8 cellular contexts compared by ENCODE assay signal in the genomic region with DNA sequence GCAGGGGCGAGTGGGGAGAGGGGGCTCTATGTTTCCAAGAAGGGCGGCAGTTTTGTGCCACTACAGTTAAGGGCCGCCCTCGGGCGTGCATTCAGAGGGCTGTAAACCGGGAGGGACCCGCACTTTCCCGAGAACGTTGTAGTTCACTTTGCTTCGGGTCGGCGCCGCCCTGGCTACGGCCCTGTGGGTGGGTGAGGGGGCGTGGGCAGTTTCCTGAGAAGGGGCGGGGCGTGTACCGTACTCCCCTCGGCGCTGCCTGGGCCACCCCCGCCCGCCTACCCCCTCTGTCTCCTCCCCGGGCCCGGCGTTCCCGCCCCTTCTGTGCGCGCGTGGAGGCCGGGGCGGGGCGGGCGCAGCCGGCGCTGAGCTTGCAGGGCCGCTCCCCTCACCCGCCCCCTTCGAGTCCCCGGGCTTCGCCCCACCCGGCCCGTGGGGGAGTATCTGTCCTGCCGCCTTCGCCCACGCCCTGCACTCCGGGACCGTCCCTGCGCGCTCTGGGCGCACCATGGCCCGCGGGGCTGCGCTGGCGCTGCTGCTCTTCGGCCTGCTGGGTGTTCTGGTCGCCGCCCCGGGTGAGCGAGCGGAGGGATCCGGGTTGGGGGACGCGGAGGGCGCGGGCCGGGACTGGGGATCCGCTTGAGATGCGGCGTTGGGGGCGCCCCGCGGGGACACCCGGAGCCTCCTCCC. TPM values are rescaled to one million over a fixed set of nuclear protein-coding genes. Genes with fewer than 3 reads are reported as not detected.
DNase-seq lines count a peak whose midpoint lies in the region; ATAC-seq, FAIRE-seq and TF ChIP-seq lines count a peak whose summit lies in the region.

A gene with protein sequence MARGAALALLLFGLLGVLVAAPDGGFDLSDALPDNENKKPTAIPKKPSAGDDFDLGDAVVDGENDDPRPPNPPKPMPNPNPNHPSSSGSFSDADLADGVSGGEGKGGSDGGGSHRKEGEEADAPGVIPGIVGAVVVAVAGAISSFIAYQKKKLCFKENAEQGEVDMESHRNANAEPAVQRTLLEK (plus strand): TSS at position 440 of the 687 bp plus-strand sequence. CDS start 66 bp downstream, at position 506.

- DNase-seq in SK-N-DZ (ENCODE audit: low spot score) (peak; percentile 19), K562 (ENCODE audit: extremely low read depth in 1 of 4, low spot score in 3 of 4) (peak; percentile 83 to 92 (median 88)), NCI-H774 (lab: John Stamatoyannopoulos, UW) (no peak), NCI-H128 (lab: John Stamatoyannopoulos, UW; ENCODE audit: unreplicated experiment) (no peak)
- peak; percentile 84 for DNase-seq in stimulated activated CD4-positive, alpha-beta T cell treated with anti-CD3 and anti-CD28 coated beads, Interleukin-12 subunit alpha, Interleukin-12 subunit beta, amount 100 ng/mL, for 4 hours

- in situ Hi-C loops in K562 (cut with MboI) = no loop called here

- peak within 1 kb of the TSS; percentile 57 for H3K27ac ChIP-seq in K562 (ENCODE audit: extremely low read depth, low read depth, low read length)

- H2AFZ ChIP-seq in K562 (ENCODE audit: low read depth, low read length) = peak within 1 kb of the TSS; percentile 77

- TF ChIP-seq CTCF in K562 (IDR thresholded peaks at IDR 0.05 in 2 of 3, conservative IDR thresholded peaks at IDR 0.05 in 1 of 3; ENCODE audit: insufficient read depth in 2 of 3, low read depth in 1 of 3, low read length in 3 of 3) = no peak

- no TSS peak for BruUV-seq in K562 (replicated peaks; lab: Mats Ljungman, UMichigan)

- no peak for TF ChIP-seq EP300 in K562 (IDR thresholded peaks at IDR 0.05; ENCODE audit: low read length)

- FAIRE-seq in K562 (lab: Jason Lieb, UNC) = no peak

- H3K4me3 ChIP-seq in K562 (peak within 1 kb of the TSS; percentile 47), iPS-18c (ENCODE audit: insufficient read depth, low read depth, low read length) (peak within 1 kb of the TSS; percentile 82)

- POLR2A ChIA-PET in K562 (lab: Yijun Ruan, JAX) = no interaction called here

- peak; percentile 95 for ATAC-seq in GM18502 (IDR thresholded peaks at IDR 0.05; ENCODE audit: poor library complexity, unreplicated experiment)
- peak; percentile 88 for ATAC-seq in HG02884 (IDR thresholded peaks at IDR 0.05; ENCODE audit: unreplicated experiment)
- ATAC-seq in K562 = peak; percentile 96

- CTCF ChIA-PET in K562 (lab: Yijun Ruan, JAX; ENCODE audit: low intra/inter-chr PET ratio) = no interaction called here

- no peak for TF ChIP-seq POLR2A in K562 (conservative IDR thresholded peaks at IDR 0.05)

- H4K20me1 ChIP-seq in K562 (replicated peaks; ENCODE audit: control insufficient read depth, insufficient read depth, low read length) = no peaks in the 10 kb centered on the region

- peak in 1 of 2 experiments; percentile 6; a peak in 1 of 4 replicates for TF ChIP-seq RAD21 in K562 (CRISPR knock-in tag; conservative IDR thresholded peaks at IDR 0.05 in 1 of 2, IDR thresholded peaks at IDR 0.05 in 1 of 2)

- H3K9me3 ChIP-seq in K562 (replicated peaks; ENCODE audit: control insufficient read depth, insufficient read depth, low read depth, low read length) (no peaks in the 10 kb centered on the region), iPS-18c (ENCODE audit: control insufficient read depth, insufficient read depth, low read length) (no peaks in the 10 kb centered on the region)

- WGBS in K562 (ENCODE audit: insufficient coverage, low coverage, missing lambda C conversion rate) = no CpG with 5 or more reads among the region's 73 CpGs

- no peaks in the 10 kb centered on the region; the same call in 1 of the 3 replicates for H3K79me2 ChIP-seq in K562 (ENCODE audit: control insufficient read depth, insufficient read depth, low read length)

- H3K27me3 ChIP-seq in K562 (ENCODE audit: control insufficient read depth in 2 of 2, insufficient read depth in 2 of 2, low read length in 2 of 2) = no peaks in the 10 kb centered on the region

- peak within 1 kb of the TSS; percentile 50 for H3K4me2 ChIP-seq in K562 (ENCODE audit: insufficient read depth, low read length)

- H3K9me1 ChIP-seq in K562 (ENCODE audit: control insufficient read depth, insufficient read depth, low read length) = no peaks in the 10 kb centered on the region

- peak within 1 kb of the TSS; percentile 48 to 87 for H3K9ac ChIP-seq in K562 (ENCODE audit: insufficient read depth in 1 of 2, low read depth in 2 of 2, low read length in 2 of 2)

- H3K36me3 ChIP-seq in K562 (ENCODE audit: control insufficient read depth, insufficient read depth, low read length) = no peaks in the 10 kb centered on the region

- H3K4me1 ChIP-seq in K562 (replicated peaks in 1 of 2; ENCODE audit: control insufficient read depth in 2 of 2, insufficient read depth in 2 of 2, low read length in 2 of 2) = peaks cover 5 to 23% of the 10 kb centered on the region in 2 experiments; a peak in 4 of 5 replicates

- intact Hi-C loops in K562 (cut with micrococcal nuclease) = no loop called here

TF ChIP-seq in K562, 482 proteins besides CTCF, POLR2A, EP300 and RAD21 (continues in another document):
- TF ChIP-seq, protein P1, sequence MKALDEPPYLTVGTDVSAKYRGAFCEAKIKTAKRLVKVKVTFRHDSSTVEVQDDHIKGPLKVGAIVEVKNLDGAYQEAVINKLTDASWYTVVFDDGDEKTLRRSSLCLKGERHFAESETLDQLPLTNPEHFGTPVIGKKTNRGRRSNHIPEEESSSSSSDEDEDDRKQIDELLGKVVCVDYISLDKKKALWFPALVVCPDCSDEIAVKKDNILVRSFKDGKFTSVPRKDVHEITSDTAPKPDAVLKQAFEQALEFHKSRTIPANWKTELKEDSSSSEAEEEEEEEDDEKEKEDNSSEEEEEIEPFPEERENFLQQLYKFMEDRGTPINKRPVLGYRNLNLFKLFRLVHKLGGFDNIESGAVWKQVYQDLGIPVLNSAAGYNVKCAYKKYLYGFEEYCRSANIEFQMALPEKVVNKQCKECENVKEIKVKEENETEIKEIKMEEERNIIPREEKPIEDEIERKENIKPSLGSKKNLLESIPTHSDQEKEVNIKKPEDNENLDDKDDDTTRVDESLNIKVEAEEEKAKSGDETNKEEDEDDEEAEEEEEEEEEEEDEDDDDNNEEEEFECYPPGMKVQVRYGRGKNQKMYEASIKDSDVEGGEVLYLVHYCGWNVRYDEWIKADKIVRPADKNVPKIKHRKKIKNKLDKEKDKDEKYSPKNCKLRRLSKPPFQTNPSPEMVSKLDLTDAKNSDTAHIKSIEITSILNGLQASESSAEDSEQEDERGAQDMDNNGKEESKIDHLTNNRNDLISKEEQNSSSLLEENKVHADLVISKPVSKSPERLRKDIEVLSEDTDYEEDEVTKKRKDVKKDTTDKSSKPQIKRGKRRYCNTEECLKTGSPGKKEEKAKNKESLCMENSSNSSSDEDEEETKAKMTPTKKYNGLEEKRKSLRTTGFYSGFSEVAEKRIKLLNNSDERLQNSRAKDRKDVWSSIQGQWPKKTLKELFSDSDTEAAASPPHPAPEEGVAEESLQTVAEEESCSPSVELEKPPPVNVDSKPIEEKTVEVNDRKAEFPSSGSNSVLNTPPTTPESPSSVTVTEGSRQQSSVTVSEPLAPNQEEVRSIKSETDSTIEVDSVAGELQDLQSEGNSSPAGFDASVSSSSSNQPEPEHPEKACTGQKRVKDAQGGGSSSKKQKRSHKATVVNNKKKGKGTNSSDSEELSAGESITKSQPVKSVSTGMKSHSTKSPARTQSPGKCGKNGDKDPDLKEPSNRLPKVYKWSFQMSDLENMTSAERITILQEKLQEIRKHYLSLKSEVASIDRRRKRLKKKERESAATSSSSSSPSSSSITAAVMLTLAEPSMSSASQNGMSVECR (CRISPR knock-in tag; IDR thresholded peaks at IDR 0.05) = peak; percentile 22; the same call in 1 of the 2 replicates
- TF ChIP-seq HMG20B (CRISPR knock-in tag; IDR thresholded peaks at IDR 0.05) (no peak), PHF8 (IDR thresholded peaks at IDR 0.05; ENCODE audit: borderline replicate concordance, low read length) (peak; percentile 53; the same call in 1 of the 2 replicates), HNRNPLL (IDR thresholded peaks at IDR 0.05; ENCODE audit: low read depth, low read length, poor library complexity, severe bottlenecking) (peak; percentile 38), EZH2 (IDR thresholded peaks at IDR 0.05; ENCODE audit: borderline replicate concordance, low read depth, low read length) (no peak)
- TF ChIP-seq, protein P2, sequence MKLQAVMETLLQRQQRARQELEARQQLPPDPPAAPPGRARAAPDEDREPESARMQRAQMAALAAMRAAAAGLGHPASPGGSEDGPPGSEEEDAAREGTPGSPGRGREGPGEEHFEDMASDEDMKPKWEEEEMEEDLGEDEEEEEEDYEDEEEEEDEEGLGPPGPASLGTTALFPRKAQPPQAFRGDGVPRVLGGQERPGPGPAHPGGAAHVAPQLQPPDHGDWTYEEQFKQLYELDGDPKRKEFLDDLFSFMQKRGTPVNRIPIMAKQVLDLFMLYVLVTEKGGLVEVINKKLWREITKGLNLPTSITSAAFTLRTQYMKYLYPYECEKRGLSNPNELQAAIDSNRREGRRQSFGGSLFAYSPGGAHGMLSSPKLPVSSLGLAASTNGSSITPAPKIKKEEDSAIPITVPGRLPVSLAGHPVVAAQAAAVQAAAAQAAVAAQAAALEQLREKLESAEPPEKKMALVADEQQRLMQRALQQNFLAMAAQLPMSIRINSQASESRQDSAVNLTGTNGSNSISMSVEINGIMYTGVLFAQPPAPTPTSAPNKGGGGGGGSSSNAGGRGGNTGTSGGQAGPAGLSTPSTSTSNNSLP (IDR thresholded peaks at IDR 0.05; ENCODE audit: borderline replicate concordance, low read depth, low read length) = no peak

RNA-seq across cellular contexts. Expression of the gene that starts here (rescaled TPM):
- 14.2 and 16.4 TPM in 2 replicates for polyA plus RNA-seq in SK-N-DZ (2014; cell fraction: cytosol; rRNA removed)
- polyA plus RNA-seq in SK-N-DZ (2014; cell fraction: nucleus; rRNA removed) = 8.1 and 9.2 TPM in 2 replicates
- total RNA-seq in K562 (2011; cell fraction: chromatin; rRNA removed; ENCODE audit: low replicate concordance) = 25.2 and 28.2 TPM in 2 replicates
- 23.9 and 33.5 TPM in 2 replicates for total RNA-seq in K562 (2011; cell fraction: nucleolus; rRNA removed)
- 36.3 and 51.0 TPM in 2 replicates for total RNA-seq in K562 (2011; cell fraction: nucleoplasm; rRNA removed)
- total RNA-seq in K562 (2014; rRNA removed) (46.4 and 55.3 TPM in 2 replicates), K562 (2014; rRNA removed; fragmentation: Illumina TruSeq; extraction: Trizol) (23.6 and 23.9 TPM in 2 replicates), K562 (2015; rRNA removed; fragmentation: Illumina TruSeq; extraction: Trizol) (33.3 and 34.5 TPM in 2 replicates), K562 (2021) (41.2 and 42.3 TPM in 2 replicates)
- polyA plus RNA-seq in K562 (2011; rRNA removed) (10.8 and 21.3 TPM in 2 replicates), K562 (2014; fragmentation: Illumina TruSeq; extraction: Trizol) (40.2 and 41.6 TPM in 2 replicates), K562 (2014; fragmentation: Nextera tagmentation; extraction: Ambion mirVana) (1 to 10 TPM; 5.0 to 5.6 TPM), K562 (2014; rRNA removed) (38.4 and 41.5 TPM in 2 replicates)
- 29.0 and 37.1 TPM in 2 replicates for polyA plus RNA-seq in K562 (2011; cell fraction: cytosol; rRNA removed)
- polyA plus RNA-seq in K562 (2011; cell fraction: nucleus; rRNA removed) = 16.6 and 29.9 TPM in 2 replicates
- 55.5 and 80.3 TPM in 2 replicates for polyA plus RNA-seq in K562 (2012)
- polyA minus RNA-seq in K562 (2011; rRNA and poly(A)+ RNA removed) = 8.0 and 17.6 TPM in 2 replicates
- 19.2 and 24.3 TPM in 2 replicates for polyA minus RNA-seq in K562 (2011; cell fraction: cytosol; rRNA and poly(A)+ RNA removed)
- 3.6 and 8.8 TPM in 2 replicates for polyA minus RNA-seq in K562 (2011; cell fraction: nucleus; rRNA and poly(A)+ RNA removed)

Comparison
In these comparisons a context has a peak if more than half of its experiments do, and no peak if none do; other contexts are left out.
1. DNase-seq: peak in SK-N-DZ (single experiment), K562 (4 of 4) and stimulated activated CD4-positive, alpha-beta T cell treated with anti-CD3 and anti-CD28 coated beads, Interleukin-12 subunit alpha, Interleukin-12 subunit beta, amount 100 ng/mL, for 4 hours (single experiment); none in NCI-H774 (single experiment) and NCI-H128 (single experiment).
2. Peak in every context shown above with its lines, with median percentiles within 50 percentile points of each other: ATAC-seq.